Comparison of ENCODE assay signal across 12 cellular contexts in genomic region chr10:97331304-97331703, GRCh38. TPM values are rescaled to one million over a fixed set of nuclear protein-coding genes. Genes with fewer than 3 reads are reported as not detected.
DNase-seq lines count a peak whose midpoint lies in the region; ATAC-seq, FAIRE-seq and TF ChIP-seq lines count a peak whose summit lies in the region.
"Had no signal": no experiment of that assay in that cellular context is flagged by ENCODE, and none has a peak within 500 bp of the region (broad histone marks: within the 10 kb centered on the region; RNA-seq: fewer than 3 reads in every experiment).

No MANE protein-coding gene starts in this region.

- H3K9ac ChIP-seq in keratinocyte (ENCODE audit: control insufficient read depth, extremely low read depth, insufficient read depth, low read length) = no peak overlapping the region
- no peak overlapping the region for H3K9ac ChIP-seq in smooth muscle cell (ENCODE audit: low read depth)

- H3K4me3 Mint-ChIP-seq in T-helper 1 cell treated with Interleukin-12 subunit alpha and Interleukin-12 subunit beta and Interleukin-4 antibody, amounts not matched to agents 30 μg/mL and 1 μg/mL, for 36 hours = peak overlapping the region; percentile 36

- 75% methylated on average over 5 of the region's 5 CpGs for WGBS in smooth muscle cell (ENCODE audit: low lambda C conversion rate)

- no peaks in the 10 kb centered on the region for H3K9me3 Mint-ChIP-seq in T-helper 1 cell treated with Interleukin-12 subunit alpha and Interleukin-12 subunit beta and Interleukin-4 antibody, amounts not matched to agents 30 μg/mL and 1 μg/mL, for 36 hours

- peaks cover 24% of the 10 kb centered on the region for H3K79me2 ChIP-seq in keratinocyte (ENCODE audit: control insufficient read depth, insufficient read depth, low read length)
- H3K79me2 ChIP-seq in smooth muscle cell (ENCODE audit: low read depth) = peaks cover 20% of the 10 kb centered on the region

- H3K9me3 ChIP-seq in keratinocyte (ENCODE audit: control insufficient read depth, low read depth, low read length) = no peaks in the 10 kb centered on the region
- no peaks in the 10 kb centered on the region for H3K9me3 ChIP-seq in smooth muscle cell (replicated peaks; ENCODE audit: low read depth)

- peak overlapping the region; percentile 96 for H3K27ac ChIP-seq in VCaP
- no peak overlapping the region for H3K27ac ChIP-seq in keratinocyte (ENCODE audit: control insufficient read depth, insufficient read depth, low read length)
- no peak overlapping the region for H3K27ac ChIP-seq in smooth muscle cell (ENCODE audit: low read depth)
- H3K27ac ChIP-seq: 22Rv1 had no signal

- no peak for FAIRE-seq in keratinocyte (lab: Jason Lieb, UNC)
- FAIRE-seq: H54 had no signal

- no peaks in the 10 kb centered on the region for H3F3A ChIP-seq in smooth muscle cell (ENCODE audit: low read depth)

- no peak overlapping the region for H3K27ac Mint-ChIP-seq in T-helper 1 cell treated with Interleukin-12 subunit alpha and Interleukin-12 subunit beta and Interleukin-4 antibody, amounts not matched to agents 30 μg/mL and 1 μg/mL, for 36 hours

- H3K27me3 ChIP-seq in keratinocyte (ENCODE audit: control insufficient read depth, extremely low read depth, insufficient read depth, low read length) (no peaks in the 10 kb centered on the region), smooth muscle cell (ENCODE audit: low read depth) (peaks cover 6% of the 10 kb centered on the region)

- ATAC-seq in GM18519 (IDR thresholded peaks at IDR 0.05; ENCODE audit: low FRiP score, unreplicated experiment) = no peak
- ATAC-seq in left lobe of liver = no peak

- H3K4me3 ChIP-seq in keratinocyte (ENCODE audit: control insufficient read depth in 2 of 3, extremely low read depth in 1 of 3, insufficient read depth in 2 of 3, low read depth in 1 of 3, low read length in 3 of 3) = no peak overlapping the region
- peak overlapping the region; percentile 80 for H3K4me3 ChIP-seq in smooth muscle cell

- peaks cover 16% of the 10 kb centered on the region for H3K36me3 Mint-ChIP-seq in T-helper 1 cell treated with Interleukin-12 subunit alpha and Interleukin-12 subunit beta and Interleukin-4 antibody, amounts not matched to agents 30 μg/mL and 1 μg/mL, for 36 hours (ENCODE audit: low read depth)

- dilution Hi-C loops in keratinocyte (cut with MboI; ENCODE audit: extremely low pct_ligation_motif_present, low sequenced_read_pairs) = no loop called here

- no peak overlapping the region for H2AFZ ChIP-seq in keratinocyte (ENCODE audit: control insufficient read depth, low read length)
- H2AFZ ChIP-seq in smooth muscle cell (ENCODE audit: low read depth) = no peak overlapping the region

- no peaks in the 10 kb centered on the region for H4K20me1 ChIP-seq in keratinocyte (ENCODE audit: control insufficient read depth, extremely low read depth, insufficient read depth, low read length)
- no peaks in the 10 kb centered on the region for H4K20me1 ChIP-seq in smooth muscle cell (ENCODE audit: low read depth)

- H3K27me3 Mint-ChIP-seq in T-helper 1 cell treated with Interleukin-12 subunit alpha and Interleukin-12 subunit beta and Interleukin-4 antibody, amounts not matched to agents 30 μg/mL and 1 μg/mL, for 36 hours (ENCODE audit: low read depth) = peaks cover 3% of the 10 kb centered on the region

- H3K9me1 ChIP-seq in keratinocyte (ENCODE audit: control insufficient read depth, extremely low read depth, insufficient read depth, low read length) = no peaks in the 10 kb centered on the region

- no peak for DNase-seq in T-helper 1 cell
- no peak for DNase-seq in keratinocyte (ENCODE audit: low read depth, low spot score)
- DNase-seq in smooth muscle cell (lab: John Stamatoyannopoulos, UW; ENCODE audit: unreplicated experiment) = no peak
- no peak for DNase-seq in NCI-H146 (lab: John Stamatoyannopoulos, UW)
- DNase-seq in left lobe of liver (ENCODE audit: low spot score) = no peak
- DNase-seq: activated CD4-positive, alpha-beta T cell treated with anti-CD3 and anti-CD28 coated beads, Interleukin-2, amount 50 U/mL, for 4 hours; NCI-H1694 treated with DMSO at 0.1 percent for 48 hours had no signal

- H3K4me2 ChIP-seq in keratinocyte (ENCODE audit: control insufficient read depth, extremely low read depth, insufficient read depth, low read depth, low read length) (peak overlapping the region; percentile 93), smooth muscle cell (peak overlapping the region; percentile 87)

- peaks cover 0 to 2% of the 10 kb centered on the region in 2 experiments for H3K36me3 ChIP-seq in keratinocyte (ENCODE audit: control insufficient read depth in 2 of 2, extremely low read depth in 1 of 2, insufficient read depth in 2 of 2, low read length in 2 of 2)
- no peaks in the 10 kb centered on the region for H3K36me3 ChIP-seq in smooth muscle cell (ENCODE audit: low read depth)

- H3K4me1 ChIP-seq in keratinocyte (ENCODE audit: control insufficient read depth, extremely low read depth, insufficient read depth, low read length) (peaks cover 19% of the 10 kb centered on the region), smooth muscle cell (ENCODE audit: low read depth) (peaks cover 18% of the 10 kb centered on the region)

- peaks cover 42% of the 10 kb centered on the region for H3K4me1 Mint-ChIP-seq in T-helper 1 cell treated with Interleukin-12 subunit alpha and Interleukin-12 subunit beta and Interleukin-4 antibody, amounts not matched to agents 30 μg/mL and 1 μg/mL, for 36 hours (ENCODE audit: low read depth)

- TF ChIP-seq CTCF in VCaP (conservative IDR thresholded peaks at IDR 0.05) = no peak
- TF ChIP-seq CTCF in keratinocyte (optimal IDR thresholded peaks at IDR 0.05 in 1 of 3, IDR thresholded peaks at IDR 0.05 in 1 of 3, conservative IDR thresholded peaks at IDR 0.05 in 1 of 3; ENCODE audit: extremely low read depth in 1 of 3, insufficient read depth in 2 of 3, low read length in 3 of 3) = no peak
- no peak for TF ChIP-seq CTCF in smooth muscle cell (IDR thresholded peaks at IDR 0.05; ENCODE audit: borderline replicate concordance, insufficient read depth, poor library complexity, severe bottlenecking)

RNA-seq across cellular contexts. Expression of gene FRAT2, which starts 3.2 kb away (rescaled TPM):
- polyA plus RNA-seq in keratinocyte (3.8 to 5.5 TPM (median 5.0 TPM) in 3 replicates), smooth muscle cell (5.9 and 7.7 TPM in 2 replicates)
- polyA plus RNA-seq in keratinocyte (2011; ENCODE audit: low read depth) = 6.1 TPM
- polyA plus RNA-seq in keratinocyte (2011; cell fraction: cytosol; rRNA removed) = 3.2 and 3.8 TPM in 2 replicates
- 4.3 and 4.9 TPM in 2 replicates for polyA plus RNA-seq in keratinocyte (2011; cell fraction: nucleus; rRNA removed)
- 4.0 and 7.8 TPM in 2 replicates for polyA plus RNA-seq in keratinocyte (2012; ENCODE audit: low replicate concordance)
- 1.0 to 2.6 TPM (median 2.3 TPM) in 3 replicates for polyA minus RNA-seq in keratinocyte
- polyA minus RNA-seq in keratinocyte (2011; cell fraction: cytosol; rRNA and poly(A)+ RNA removed) = 4.0 TPM
- 1.7 and 2.5 TPM in 2 replicates for polyA minus RNA-seq in keratinocyte (2011; cell fraction: nucleus; rRNA and poly(A)+ RNA removed)
- total RNA-seq in smooth muscle cell (4.0 and 4.8 TPM in 2 replicates), left lobe of liver (10.3 TPM)

RNA-seq across cellular contexts. Expression of gene FRAT1, which starts 12.2 kb away (rescaled TPM):
- polyA plus RNA-seq in keratinocyte (0.34 to 0.79 TPM (median 0.50 TPM) in 3 replicates), smooth muscle cell (1.0 and 1.3 TPM in 2 replicates)
- 0.36 TPM for polyA plus RNA-seq in keratinocyte (2011; ENCODE audit: low read depth)
- polyA plus RNA-seq in keratinocyte (2011; cell fraction: cytosol; rRNA removed) = 0.24 and 0.39 TPM in 2 replicates
- 0.45 and 0.60 TPM in 2 replicates for polyA plus RNA-seq in keratinocyte (2011; cell fraction: nucleus; rRNA removed)
- polyA plus RNA-seq in keratinocyte (2012; ENCODE audit: low replicate concordance) = 0.69 and 1.0 TPM in 2 replicates
- polyA minus RNA-seq in keratinocyte = 0.13 to 0.40 TPM (median 0.22 TPM) in 3 replicates
- polyA minus RNA-seq in keratinocyte (2011; cell fraction: cytosol; rRNA and poly(A)+ RNA removed) = not detected
- 0.39 and 0.95 TPM in 2 replicates for polyA minus RNA-seq in keratinocyte (2011; cell fraction: nucleus; rRNA and poly(A)+ RNA removed)
- total RNA-seq in smooth muscle cell (0.58 and 1.3 TPM in 2 replicates), left lobe of liver (10.0 TPM)

RNA-seq across cellular contexts. Expression of gene ARHGAP19, which starts 38.9 kb away (rescaled TPM):
- polyA plus RNA-seq in keratinocyte (2.9 to 7.5 TPM (median 5.0 TPM) in 3 replicates), smooth muscle cell (3.5 and 4.4 TPM in 2 replicates)
- polyA plus RNA-seq in keratinocyte (2011; ENCODE audit: low read depth) = 0.75 TPM
- 1.8 and 3.3 TPM in 2 replicates for polyA plus RNA-seq in keratinocyte (2011; cell fraction: cytosol; rRNA removed)
- 3.9 and 4.6 TPM in 2 replicates for polyA plus RNA-seq in keratinocyte (2011; cell fraction: nucleus; rRNA removed)
- 1.7 and 4.2 TPM in 2 replicates for polyA plus RNA-seq in keratinocyte (2012; ENCODE audit: low replicate concordance)
- polyA minus RNA-seq in keratinocyte = 0.98 to 7.6 TPM (median 5.3 TPM) in 3 replicates
- 1.5 TPM for polyA minus RNA-seq in keratinocyte (2011; cell fraction: cytosol; rRNA and poly(A)+ RNA removed)
- 1.7 and 3.5 TPM in 2 replicates for polyA minus RNA-seq in keratinocyte (2011; cell fraction: nucleus; rRNA and poly(A)+ RNA removed)
- total RNA-seq in smooth muscle cell (15.0 and 20.5 TPM in 2 replicates), left lobe of liver (4.1 TPM)
